ENCODE assay signal across 2 cellular contexts in genomic region chr1:11778844-11779623, GRCh38.
TF ChIP-seq lines count a peak whose summit lies in the region.

No MANE protein-coding gene starts in this region.

TF ChIP-seq in K562, 482 proteins besides CTCF, POLR2A, EP300 and RAD21 (continues in another document):
- no peak for TF ChIP-seq ZNF318 (IDR thresholded peaks at IDR 0.05; ENCODE audit: borderline replicate concordance in 1 of 2, low read depth in 1 of 2)
- TF ChIP-seq FOSL1 (tag; conservative IDR thresholded peaks at IDR 0.05), result no peak
- peak; percentile 91 for TF ChIP-seq BCOR (IDR thresholded peaks at IDR 0.05)
- TF ChIP-seq SMARCA5 (IDR thresholded peaks at IDR 0.05), result peak; percentile 86
- peak; percentile 47; the same call in 1 of the 2 replicates for TF ChIP-seq CBX1 (IDR thresholded peaks at IDR 0.05; ENCODE audit: low read depth)
- no peak for TF ChIP-seq POLR3A (IDR thresholded peaks at IDR 0.05; ENCODE audit: borderline replicate concordance, extremely low read depth, insufficient read depth, insufficient read length)
- TF ChIP-seq ZBTB33 (CRISPR knock-in tag; IDR thresholded peaks at IDR 0.05), result 0 out of 2 replicates have a peak, but pooled peaks have one; percentile 14
- TF ChIP-seq NFRKB (IDR thresholded peaks at IDR 0.05; ENCODE audit: low read depth), result no peak
- TF ChIP-seq HDAC2 (IDR thresholded peaks at IDR 0.05), result peak; percentile 46; the same call in 1 of the 2 replicates
- no peak for TF ChIP-seq ATF1 (CRISPR knock-in tag; IDR thresholded peaks at IDR 0.05)
- no peak for TF ChIP-seq ATF1 (tag; IDR thresholded peaks at IDR 0.05)
- TF ChIP-seq CGGBP1 (CRISPR knock-in tag; IDR thresholded peaks at IDR 0.05), result no peak
- peak; percentile 83 for TF ChIP-seq RBM25 (IDR thresholded peaks at IDR 0.05; ENCODE audit: low read depth, low read length, severe bottlenecking)
- TF ChIP-seq ZFP36 (IDR thresholded peaks at IDR 0.05; ENCODE audit: low read depth, low read length, partially characterized antibody), result peak; percentile 74
- peak; percentile 44; the same call in 1 of the 2 replicates for TF ChIP-seq ADNP (tag; IDR thresholded peaks at IDR 0.05)
- no peak for TF ChIP-seq DEAF1 (CRISPR knock-in tag; IDR thresholded peaks at IDR 0.05)

TF ChIP-seq in H1, 55 proteins besides CTCF, POLR2A, EP300 and RAD21:
- peak; percentile 70; the same call in 1 of the 2 replicates for TF ChIP-seq KDM1A (IDR thresholded peaks at IDR 0.05; ENCODE audit: borderline replicate concordance, low read length)
- no peak for TF ChIP-seq RBBP5 (IDR thresholded peaks at IDR 0.05; ENCODE audit: borderline replicate concordance, low read depth, low read length)
